Comparison of ENCODE assay signal across 21 cellular contexts in the genomic region with DNA sequence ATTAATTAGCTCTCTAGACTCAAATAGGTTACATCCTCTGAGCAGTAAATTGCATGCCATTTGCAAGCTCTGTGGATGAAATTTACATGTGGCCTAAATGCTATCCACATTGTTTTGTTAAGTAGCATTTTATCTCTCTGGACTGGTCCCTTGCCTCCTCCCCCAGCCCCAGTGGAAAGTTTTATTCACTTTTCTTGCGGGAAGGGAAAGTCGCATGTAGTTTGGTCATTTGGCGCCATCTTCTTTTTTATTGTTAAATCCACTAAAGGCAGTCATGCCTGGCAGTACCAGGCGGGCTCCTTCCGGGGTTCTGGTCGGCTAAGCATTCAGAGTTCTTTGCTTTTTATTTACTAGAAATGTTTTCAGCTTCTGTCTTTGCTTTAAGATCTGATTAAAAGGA.
DNase-seq lines count a peak whose midpoint lies in the region; ATAC-seq and TF ChIP-seq lines count a peak whose summit lies in the region.
"Had no signal": no experiment of that assay in that cellular context is flagged by ENCODE, and none has a peak within 500 bp of the region (broad histone marks: within the 10 kb centered on the region; RNA-seq: fewer than 3 reads in every experiment).

No MANE protein-coding gene starts in this region.

- H3K36me3 ChIP-seq in NT2/D1 (ENCODE audit: insufficient read depth, insufficient read length, low read length), result no peaks in the 10 kb centered on the region
- no peaks in the 10 kb centered on the region for H3K36me3 ChIP-seq in iPS-20b (ENCODE audit: insufficient read depth, low read depth, low read length)
- no peaks in the 10 kb centered on the region for H3K36me3 ChIP-seq in adrenal gland (replicated peaks in 1 of 2)
- H3K36me3 ChIP-seq: left lung had no signal

- no peaks in the 10 kb centered on the region for H3K27me3 ChIP-seq in NT2/D1 (ENCODE audit: insufficient read depth, insufficient read length)
- H3K27me3 ChIP-seq in iPS-20b (ENCODE audit: insufficient read depth, low read length), result no peaks in the 10 kb centered on the region
- H3K27me3 ChIP-seq in adrenal gland, result no peaks in the 10 kb centered on the region
- H3K27me3 ChIP-seq: left lung had no signal

- no peak for TF ChIP-seq POLR2A in adrenal gland (IDR thresholded peaks at IDR 0.05)

- no peaks in the 10 kb centered on the region for H3K9me3 ChIP-seq in NT2/D1 (ENCODE audit: insufficient read depth, low read length)
- H3K9me3 ChIP-seq in iPS-20b (ENCODE audit: insufficient read depth, low read depth, low read length), result no peaks in the 10 kb centered on the region
- no peaks in the 10 kb centered on the region for H3K9me3 ChIP-seq in adrenal gland (replicated peaks in 1 of 3)
- H3K9me3 ChIP-seq: Caco-2, left lung, psoas muscle had no signal

- TF ChIP-seq CTCF in GM12864 (IDR thresholded peaks at IDR 0.05; ENCODE audit: low read depth, low read length, missing control alignments), result no peak
- no peak for TF ChIP-seq CTCF in adrenal gland (IDR thresholded peaks at IDR 0.05)

- H3K4me1 ChIP-seq in NT2/D1 (ENCODE audit: insufficient read depth, insufficient read length) (peaks cover 4% of the 10 kb centered on the region), iPS-20b (ENCODE audit: insufficient read depth, low read length) (peaks cover 79% of the 10 kb centered on the region), adrenal gland (replicated peaks in 1 of 2) (peaks cover 0 to 7% of the 10 kb centered on the region in 2 donors)
- H3K4me1 ChIP-seq: Caco-2, left lung had no signal

- no peak for DNase-seq in GM12864 (ENCODE audit: low read depth)
- no peak for DNase-seq in NT2/D1 (ENCODE audit: low read depth, low spot score)
- peak; percentile 50 for DNase-seq in renal cortical epithelial cell (ENCODE audit: low read depth)
- no peak for DNase-seq in adrenal gland
- no peak for DNase-seq in COLO668 (lab: John Stamatoyannopoulos, UW; ENCODE audit: unreplicated experiment)
- DNase-seq in NCI-H1694 (lab: John Stamatoyannopoulos, UW), result no peak
- DNase-seq: activated CD4-positive, CD25-positive, alpha-beta regulatory T cell treated with anti-CD3 and anti-CD28 coated beads, Interleukin-2, amount 50 U/mL, for 72 hours; activated CD8-positive, alpha-beta T cell treated with anti-CD3 and anti-CD28 coated beads, Interleukin-2, amount 10 ng/mL, durations not matched to agents 7 days and 5 days; amniotic stem cell; Caco-2; DMS79 treated with DMSO at 0.1 percent for 48 hours; left lung; midbrain; NCI-H1092; NCI-H2081 treated with DMSO at 0.1 percent for 48 hours; NCI-H446; psoas muscle; SHP77 treated with DMSO at 0.1 percent for 48 hours; stimulated activated CD4-positive, alpha-beta T cell treated with anti-CD3 and anti-CD28 coated beads, Interleukin-12 subunit alpha, Interleukin-12 subunit beta, amount 100 ng/mL, for 4 hours had no signal

- 85 to 91% (median 87%) methylated on average over 6 of the region's 6 CpGs for WGBS in adrenal gland, 4 donors

- peak overlapping the region; percentile 17; the same call in 1 of the 2 replicates for H3K4me3 ChIP-seq in GM12864 (ENCODE audit: low read depth, low read length)
- no peak overlapping the region for H3K4me3 ChIP-seq in NT2/D1 (ENCODE audit: insufficient read length, low read depth)
- H3K4me3 ChIP-seq in iPS-20b (ENCODE audit: low read length), result peak overlapping the region; percentile 53
- no peak overlapping the region for H3K4me3 ChIP-seq in adrenal gland
- H3K4me3 ChIP-seq: left lung, psoas muscle had no signal

- peak overlapping the region; percentile 61 for H3K9ac ChIP-seq in NT2/D1 (ENCODE audit: insufficient read length, low read depth)
- peak overlapping the region; percentile 87 for H3K9ac ChIP-seq in iPS-20b (ENCODE audit: low read depth, low read length)

- intact Hi-C loops in adrenal gland (cut with DNase I), result no loop called here

- no peak for ATAC-seq in HG02588 (IDR thresholded peaks at IDR 0.05; ENCODE audit: unreplicated experiment)
- ATAC-seq: activated CD8-positive, alpha-beta T cell treated with anti-CD3 and anti-CD28 coated beads, Interleukin-2, amount 10 ng/mL, durations not matched to agents 7 days and 5 days; left lung; psoas muscle had no signal

- H3K27ac ChIP-seq in iPS-20b (ENCODE audit: low read length) (peak overlapping the region; percentile 63), adrenal gland (no peak overlapping the region)
- H3K27ac ChIP-seq: left lung, psoas muscle had no signal

Comparison
In these comparisons a context has a peak if more than half of its experiments do, and no peak if none do; other contexts are left out.
1. H3K4me3 ChIP-seq: peak in GM12864 (single experiment) and iPS-20b (single experiment); none in NT2/D1 (single experiment) and adrenal gland (0 of 4).